8 cellular contexts compared by ENCODE assay signal in the genomic region with DNA sequence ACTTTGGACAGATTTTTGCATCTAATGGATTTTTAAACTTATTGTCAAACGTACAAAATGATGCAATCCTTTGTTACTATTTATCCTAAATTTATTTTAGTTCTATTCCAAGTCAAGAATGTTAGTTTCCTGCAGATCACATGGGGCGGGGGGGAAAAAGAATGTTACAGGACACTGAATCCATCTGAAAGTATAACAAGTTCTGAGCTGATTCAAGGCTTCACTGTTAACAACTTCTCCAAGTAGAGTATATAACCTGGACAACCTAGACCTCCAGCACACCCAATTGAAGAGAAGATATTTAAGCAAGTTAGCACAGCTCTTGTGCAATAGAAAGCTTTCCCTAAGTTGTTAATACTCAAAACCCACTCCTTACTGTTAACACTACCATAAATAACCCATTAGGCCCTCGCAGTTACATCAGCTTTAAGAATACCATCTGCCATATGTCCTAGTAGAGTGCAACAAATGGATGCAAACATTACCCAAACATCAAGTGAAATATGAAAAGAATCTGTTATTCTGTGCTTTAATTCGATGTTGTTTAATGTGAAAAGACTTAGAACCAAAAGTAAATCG. TPM values are rescaled to one million over a fixed set of nuclear protein-coding genes. Genes with fewer than 3 reads are reported as not detected.
A peak's percentile ranks its signal among the peaks of the same experiment; 100 is the strongest.
DNase-seq lines count a peak whose midpoint lies in the region; TF ChIP-seq lines count a peak whose summit lies in the region.

No MANE protein-coding gene starts in this region.

- intact Hi-C loops in breast epithelium (cut with DNase I; ENCODE audit: low total_unique reads) (no loop called here), vagina (cut with DNase I) (no loop called here)

- TF ChIP-seq CTCF in breast epithelium (IDR thresholded peaks at IDR 0.05) (no peak), vagina (IDR thresholded peaks at IDR 0.05) (no peak)

- H3K4me3 ChIP-seq in breast epithelium (peak overlapping the region; percentile 76 to 91 (median 87)), vagina (peak overlapping the region; percentile 81 to 84)

- H3K4me1 ChIP-seq in breast epithelium: peaks cover 0 to 11% of the 10 kb centered on the region in 2 donors
- H3K4me1 ChIP-seq in vagina: peaks cover 42% of the 10 kb centered on the region

- H3K36me3 ChIP-seq in breast epithelium: no peaks in the 10 kb centered on the region
- no peaks in the 10 kb centered on the region for H3K36me3 ChIP-seq in vagina

- H3K27me3 ChIP-seq in breast epithelium (no peaks in the 10 kb centered on the region), vagina (no peaks in the 10 kb centered on the region)

- peak; percentile 24 for DNase-seq in DMS53 (lab: John Stamatoyannopoulos, UW)
- DNase-seq in DMS53 treated with DMSO at 0.1 percent for 48 hours (lab: John Stamatoyannopoulos, UW; ENCODE audit: unreplicated experiment): no peak
- DNase-seq in NCI-H82 (lab: John Stamatoyannopoulos, UW): peak; percentile 79
- no peak for DNase-seq in breast epithelium (ENCODE audit: low spot score in 2 of 2)
- peak; percentile 29 to 32 for DNase-seq in lung microvascular endothelial cell (ENCODE audit: low read depth in 2 of 2)
- no peak for DNase-seq in vagina (ENCODE audit: extremely low spot score in 2 of 2)
- DNase-seq in NCI-H345 treated with DMSO at 0.1 percent for 48 hours (lab: John Stamatoyannopoulos, UW; ENCODE audit: unreplicated experiment): no peak
- DNase-seq in NCI-H2029 (lab: John Stamatoyannopoulos, UW): no peak

- H3K9me3 ChIP-seq in breast epithelium: no peaks in the 10 kb centered on the region
- H3K9me3 ChIP-seq in vagina: no peaks in the 10 kb centered on the region

- H3K27ac ChIP-seq in breast epithelium (peak overlapping the region; percentile 90 to 92), vagina (peak overlapping the region; percentile 84)

- TF ChIP-seq POLR2A in breast epithelium (IDR thresholded peaks at IDR 0.05) (no peak), vagina (IDR thresholded peaks at IDR 0.05) (no peak)

RNA-seq across cellular contexts. Expression of gene SEC63, which starts 1.3 kb away (rescaled TPM):
- total RNA-seq in breast epithelium (10 to 100 TPM; 48.8 to 60.0 (median 58.7) TPM), lung microvascular endothelial cell (11.8 and 13.7 TPM in 2 replicates), vagina (25.3 TPM)

Comparison
In these comparisons a context has a peak if more than half of its experiments do, and no peak if none do; other contexts are left out.
1. DNase-seq: peak in DMS53 (single experiment), NCI-H82 (single experiment) and lung microvascular endothelial cell (2 of 2); none in DMS53 treated with DMSO at 0.1 percent for 48 hours (single experiment), breast epithelium (0 of 2), vagina (0 of 2), NCI-H345 treated with DMSO at 0.1 percent for 48 hours (single experiment) and NCI-H2029 (single experiment).